Comparison of ENCODE assay signal across 24 cellular contexts in the genomic region with DNA sequence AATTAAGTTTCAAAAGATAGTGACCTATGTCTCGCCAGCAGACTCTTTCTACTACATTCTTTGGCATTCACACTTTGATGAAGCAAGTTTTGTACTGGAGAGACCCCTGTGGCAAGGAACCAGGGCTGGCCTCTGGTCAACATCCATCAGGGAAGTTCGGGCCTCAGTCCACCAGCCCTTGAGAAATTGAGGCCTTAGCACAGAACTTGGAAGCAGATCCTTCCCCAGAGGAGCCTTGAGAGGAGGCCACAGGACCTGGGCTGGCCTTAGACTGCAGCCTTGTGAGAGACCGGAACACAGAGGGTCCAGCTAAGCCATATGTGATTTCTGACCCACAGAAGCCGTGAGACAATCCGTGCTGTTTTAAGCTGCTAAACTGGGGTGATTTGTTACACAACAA.
DNase-seq lines count a peak whose midpoint lies in the region; ATAC-seq, FAIRE-seq and TF ChIP-seq lines count a peak whose summit lies in the region.
"Had no signal": no experiment of that assay in that cellular context is flagged by ENCODE, and none has a peak within 500 bp of the region (broad histone marks: within the 10 kb centered on the region; RNA-seq: fewer than 3 reads in every experiment).

No MANE protein-coding gene starts in this region.

- H3K4ac ChIP-seq in H1 (replicated peaks; ENCODE audit: insufficient read length, low read depth, low read length) = no peak overlapping the region

- no peak overlapping the region for H2AK5ac ChIP-seq in H1 (ENCODE audit: low read depth, low read length)

- H3K4me1 ChIP-seq in right cardiac atrium (ENCODE audit: control insufficient read depth, insufficient read depth, low read length) (no peaks in the 10 kb centered on the region), heart left ventricle (no peaks in the 10 kb centered on the region), H1 (replicated peaks in 1 of 4; ENCODE audit: control insufficient read depth in 3 of 4, insufficient read depth in 4 of 4, low read length in 3 of 4) (no peaks in the 10 kb centered on the region)
- H3K4me1 ChIP-seq: BE2C, HAP-1 had no signal

- H3K27ac ChIP-seq in right cardiac atrium (ENCODE audit: low read length) (no peak overlapping the region), heart left ventricle (no peak overlapping the region), H1 (ENCODE audit: low read depth, low read length) (no peak overlapping the region), substantia nigra (ENCODE audit: low read depth, low read length, poor library complexity, severe bottlenecking) (peak overlapping the region; percentile 46)
- H3K27ac ChIP-seq: A549; BLaER1 treated with 17β-estradiol and CSF1 and Interleukin-3, amounts not matched to agents 10 nM and 100 nM had no signal

- H2BK120ac ChIP-seq in H1 (replicated peaks; ENCODE audit: low read depth, low read length) = no peak overlapping the region

- CTCF ChIA-PET in H1 (lab: Charles Lee; ENCODE audit: partially characterized antibody) = interaction anchor here (2.2 to 3.2 kb wide), 2 partner anchors 8 to 10 kb away, joined by 11 to 15 read pairs; no protein-coding TSS in a partner anchor

- H3K36me3 ChIP-seq in heart left ventricle (no peaks in the 10 kb centered on the region), H1 (ENCODE audit: control insufficient read depth in 2 of 4, insufficient read depth in 4 of 4, low read length in 3 of 4) (no peaks in the 10 kb centered on the region)
- H3K36me3 ChIP-seq: BE2C; BLaER1 treated with 17β-estradiol and CSF1 and Interleukin-3, amounts not matched to agents 10 nM and 100 nM; HAP-1 had no signal

- H3K79me1 ChIP-seq in H1 (ENCODE audit: low read depth, low read length) = no peaks in the 10 kb centered on the region

- intact Hi-C loops in right cardiac atrium (cut with DNase I) = loop anchor here in 2 of 4 donors (10.0 kb wide), 2 partner anchors 315 to 595 kb away; partner anchors contain the start of gene ZSWIM6 (in 1 of the 2)
- intact Hi-C loops in heart left ventricle (cut with DNase I) = loop anchor here in 9 of 10 donors (10.0 kb wide), 6 partner anchors 235 to 695 kb away; partner anchors contain the start of genes SMIM15 (in 6 of the 9) and ZSWIM6 (in 2 of the 9)

- H2BK12ac ChIP-seq in H1 (ENCODE audit: low read depth, low read length) = no peak overlapping the region

- no peak overlapping the region for H3K18ac ChIP-seq in H1 (ENCODE audit: extremely low read depth, low read length)

- 71% methylated on average over 5 of the region's 5 CpGs for WGBS in right cardiac atrium
- 83 to 98% (median 90%) methylated on average over 4 to 5 of the region's 5 CpGs for WGBS in heart left ventricle, 4 donors
- WGBS in H1 (ENCODE audit: extremely low coverage in 1 of 2, insufficient coverage in 1 of 2, insufficient read length in 1 of 2, insufficient replicate concordance in 2 of 2, low coverage in 1 of 2, low lambda C conversion rate in 2 of 2, missing lambda C conversion rate in 1 of 2), 2 experiments = 85% methylated on average over 5 of the region's 5 CpGs; no CpG with 5 or more reads in 1 of the 2 experiments

- H2BK5ac ChIP-seq in H1 (ENCODE audit: low read depth, low read length) = no peak overlapping the region

- H3K4me3 ChIP-seq in right cardiac atrium (ENCODE audit: low read length) = no peak overlapping the region
- H3K4me3 ChIP-seq in heart left ventricle = no peak overlapping the region
- H3K4me3 ChIP-seq in H1 (ENCODE audit: extremely low read depth in 1 of 4, insufficient read depth in 2 of 4, low read depth in 3 of 4, low read length in 4 of 4) = no peak overlapping the region
- H3K4me3 ChIP-seq: A549; BLaER1 treated with 17β-estradiol and CSF1 and Interleukin-3, amounts not matched to agents 10 nM and 100 nM; GM23338; HAP-1 had no signal

- H4K5ac ChIP-seq in H1 (ENCODE audit: insufficient read length, low read depth, low read length) = no peak overlapping the region

- H3K56ac ChIP-seq in H1 (replicated peaks; ENCODE audit: insufficient read length, low read depth, low read length) = no peak overlapping the region

- peak in 2 of 3 donors; percentile 60 to 72 for DNase-seq in right cardiac atrium
- DNase-seq in heart left ventricle = no peak
- DNase-seq in H1 (ENCODE audit: low read depth in 1 of 2, low spot score in 2 of 2) = no peak
- DNase-seq in substantia nigra (lab: John Stamatoyannopoulos, UW) = no peak
- no peak for DNase-seq in kidney tubule cell (ENCODE audit: low spot score)
- DNase-seq in HT-29 (ENCODE audit: low spot score) = no peak
- DNase-seq: 8988T; ACHN; AML-193; BE2C; CD4-positive, alpha-beta T cell; CD8-positive, alpha-beta memory T cell; DMS 273 treated with DMSO at 0.1 percent for 48 hours; DMS79 treated with DMSO at 0.1 percent for 48 hours; GF-D8; HFFc6 had no signal

- no peak overlapping the region for H3K4me2 ChIP-seq in H1 (ENCODE audit: insufficient read depth in 1 of 2, low read depth in 2 of 2, low read length in 2 of 2)
- H3K4me2 ChIP-seq: A549; BLaER1 treated with 17β-estradiol and CSF1 and Interleukin-3, amounts not matched to agents 10 nM and 100 nM; GM23338 had no signal

- H4K91ac ChIP-seq in H1 (replicated peaks; ENCODE audit: insufficient read length, low read length) = no peak overlapping the region

- no peaks in the 10 kb centered on the region for H3K9me3 ChIP-seq in right cardiac atrium (ENCODE audit: control insufficient read depth, low read length)
- H3K9me3 ChIP-seq in heart left ventricle = no peaks in the 10 kb centered on the region
- no peaks in the 10 kb centered on the region for H3K9me3 ChIP-seq in H1 (ENCODE audit: insufficient read depth in 2 of 2, low read depth in 1 of 2, low read length in 1 of 2)
- H3K9me3 ChIP-seq: A549; BE2C; BLaER1 treated with 17β-estradiol and CSF1 and Interleukin-3, amounts not matched to agents 10 nM and 100 nM; HAP-1 had no signal

- H4K20me1 ChIP-seq in H1 (replicated peaks in 1 of 2; ENCODE audit: control insufficient read depth in 1 of 2, insufficient read depth in 2 of 2, low read length in 2 of 2) = no peaks in the 10 kb centered on the region
- H4K20me1 ChIP-seq: BLaER1 treated with 17β-estradiol and CSF1 and Interleukin-3, amounts not matched to agents 10 nM and 100 nM had no signal

- H3K23ac ChIP-seq in H1 (ENCODE audit: insufficient read length) = no peak overlapping the region

- no peak for FAIRE-seq in H1 (lab: Jason Lieb, UNC)
- FAIRE-seq: A549, D721Med, GM12891, GM18507, H54 had no signal

- 0 out of 2 replicates have a peak overlapping the region, but pooled peaks have one; percentile 67 for H2AFZ ChIP-seq in H1 (ENCODE audit: low read length)
- H2AFZ ChIP-seq: GM23338 had no signal

- no peaks in the 10 kb centered on the region for H3K23me2 ChIP-seq in H1 (ENCODE audit: low read depth, low read length)

- H3K79me2 ChIP-seq in H1 (ENCODE audit: control insufficient read depth in 1 of 2, insufficient read depth in 2 of 2, low read length in 2 of 2) = no peaks in the 10 kb centered on the region

- H3K27me3 ChIP-seq in right cardiac atrium (ENCODE audit: control insufficient read depth, insufficient read depth) = no peaks in the 10 kb centered on the region
- no peaks in the 10 kb centered on the region for H3K27me3 ChIP-seq in heart left ventricle
- H3K27me3 ChIP-seq in H1 (replicated peaks in 1 of 4; ENCODE audit: control insufficient read depth in 3 of 4, extremely low read depth in 1 of 4, insufficient read depth in 3 of 4, low read length in 3 of 4) = peaks cover 0 to 2% (median 0%) of the 10 kb centered on the region in 4 experiments; a peak in 1 of 7 replicates
- H3K27me3 ChIP-seq: BE2C; BLaER1 treated with 17β-estradiol and CSF1 and Interleukin-3, amounts not matched to agents 10 nM and 100 nM had no signal

- H2BK20ac ChIP-seq in H1 (ENCODE audit: low read length) = no peak overlapping the region

- no peak for TF ChIP-seq RAD21 in H1 (IDR thresholded peaks at IDR 0.05 in 1 of 2, conservative IDR thresholded peaks at IDR 0.05 in 1 of 2; ENCODE audit: low read depth in 2 of 2, low read length in 2 of 2)

- H3K14ac ChIP-seq in H1 (ENCODE audit: insufficient read length) = no peak overlapping the region

- no peak overlapping the region for H3K9ac ChIP-seq in H1 (replicated peaks in 1 of 4; ENCODE audit: extremely low read depth in 1 of 4, low read depth in 3 of 4, low read length in 3 of 4)
- H3K9ac ChIP-seq: BLaER1 treated with 17β-estradiol and CSF1 and Interleukin-3, amounts not matched to agents 10 nM and 100 nM had no signal

- TF ChIP-seq EP300 in H1 (IDR thresholded peaks at IDR 0.05; ENCODE audit: borderline replicate concordance in 1 of 2, low read depth in 2 of 2, low read length in 2 of 2) = no peak

- no peak for TF ChIP-seq CTCF in heart left ventricle (IDR thresholded peaks at IDR 0.05)
- TF ChIP-seq CTCF in H1 (IDR thresholded peaks at IDR 0.05; ENCODE audit: control extremely low read depth in 1 of 3, insufficient read depth in 1 of 3, low read depth in 1 of 3, low read length in 3 of 3) = no peak

- no peak overlapping the region for H2BK15ac ChIP-seq in H1 (ENCODE audit: low read length)

- H4K8ac ChIP-seq in H1 (ENCODE audit: extremely low read depth, insufficient read depth, low read length) = no peak overlapping the region

- POLR2A ChIA-PET in H1 (lab: Charles Lee; ENCODE audit: partially characterized antibody) = no interaction called here

- ATAC-seq in right cardiac atrium (peak; percentile 36 to 77), heart left ventricle (no peak)
- ATAC-seq: A549, GM23338 had no signal

- TF ChIP-seq POLR2A in heart left ventricle (IDR thresholded peaks at IDR 0.05) (no peak), H1 (IDR thresholded peaks at IDR 0.05; ENCODE audit: control extremely low read depth in 1 of 2, low read depth in 2 of 2, low read length in 2 of 2) (no peak)

TF ChIP-seq in H1, 55 proteins besides CTCF, POLR2A, EP300 and RAD21 (continues in another document):
- no peak for TF ChIP-seq KDM1A (IDR thresholded peaks at IDR 0.05; ENCODE audit: borderline replicate concordance, low read length)
- no peak for TF ChIP-seq POU5F1 (IDR thresholded peaks at IDR 0.05; ENCODE audit: low read depth, low read length)
- TF ChIP-seq JUND (IDR thresholded peaks at IDR 0.05; ENCODE audit: low read length) = no peak
- TF ChIP-seq SP4 (IDR thresholded peaks at IDR 0.05; ENCODE audit: low read length) = no peak
- TF ChIP-seq E2F6 (IDR thresholded peaks at IDR 0.05) = no peak
- TF ChIP-seq GABPA (IDR thresholded peaks at IDR 0.05; ENCODE audit: borderline replicate concordance, insufficient read depth, low read length) = no peak
- TF ChIP-seq MAFK (IDR thresholded peaks at IDR 0.05; ENCODE audit: low read depth, low read length) = no peak
- no peak for TF ChIP-seq TAF7 (optimal IDR thresholded peaks at IDR 0.05; ENCODE audit: borderline replicate concordance, low read depth, low read length)
- no peak for TF ChIP-seq POLR2AphosphoS5 (IDR thresholded peaks at IDR 0.05; ENCODE audit: low read depth, low read length)
- no peak for TF ChIP-seq SP1 (IDR thresholded peaks at IDR 0.05; ENCODE audit: low read depth, low read length)

Comparison
In these comparisons a context has a peak if more than half of its experiments do, and no peak if none do; other contexts are left out.
1. ATAC-seq: peak in right cardiac atrium (2 of 2); none in heart left ventricle (0 of 4).
2. DNase-seq: peak in right cardiac atrium (2 of 3); none in heart left ventricle (0 of 5), H1 (0 of 2), substantia nigra (0 of 49), kidney tubule cell (single experiment) and HT-29 (single experiment).